In genomic region chr4:56467284-56468096, GRCh38 we compare ENCODE assay signal across 1 cellular context.
TF ChIP-seq lines count a peak whose summit lies in the region.

TSS of gene SRP72 (plus strand) at chr4:56467617. CDS start at chr4:56467636, 19 bp downstream.

TF ChIP-seq in K562, 482 proteins besides CTCF, POLR2A, EP300 and RAD21 (continued from another document and continues in another):
- TF ChIP-seq, protein P1, sequence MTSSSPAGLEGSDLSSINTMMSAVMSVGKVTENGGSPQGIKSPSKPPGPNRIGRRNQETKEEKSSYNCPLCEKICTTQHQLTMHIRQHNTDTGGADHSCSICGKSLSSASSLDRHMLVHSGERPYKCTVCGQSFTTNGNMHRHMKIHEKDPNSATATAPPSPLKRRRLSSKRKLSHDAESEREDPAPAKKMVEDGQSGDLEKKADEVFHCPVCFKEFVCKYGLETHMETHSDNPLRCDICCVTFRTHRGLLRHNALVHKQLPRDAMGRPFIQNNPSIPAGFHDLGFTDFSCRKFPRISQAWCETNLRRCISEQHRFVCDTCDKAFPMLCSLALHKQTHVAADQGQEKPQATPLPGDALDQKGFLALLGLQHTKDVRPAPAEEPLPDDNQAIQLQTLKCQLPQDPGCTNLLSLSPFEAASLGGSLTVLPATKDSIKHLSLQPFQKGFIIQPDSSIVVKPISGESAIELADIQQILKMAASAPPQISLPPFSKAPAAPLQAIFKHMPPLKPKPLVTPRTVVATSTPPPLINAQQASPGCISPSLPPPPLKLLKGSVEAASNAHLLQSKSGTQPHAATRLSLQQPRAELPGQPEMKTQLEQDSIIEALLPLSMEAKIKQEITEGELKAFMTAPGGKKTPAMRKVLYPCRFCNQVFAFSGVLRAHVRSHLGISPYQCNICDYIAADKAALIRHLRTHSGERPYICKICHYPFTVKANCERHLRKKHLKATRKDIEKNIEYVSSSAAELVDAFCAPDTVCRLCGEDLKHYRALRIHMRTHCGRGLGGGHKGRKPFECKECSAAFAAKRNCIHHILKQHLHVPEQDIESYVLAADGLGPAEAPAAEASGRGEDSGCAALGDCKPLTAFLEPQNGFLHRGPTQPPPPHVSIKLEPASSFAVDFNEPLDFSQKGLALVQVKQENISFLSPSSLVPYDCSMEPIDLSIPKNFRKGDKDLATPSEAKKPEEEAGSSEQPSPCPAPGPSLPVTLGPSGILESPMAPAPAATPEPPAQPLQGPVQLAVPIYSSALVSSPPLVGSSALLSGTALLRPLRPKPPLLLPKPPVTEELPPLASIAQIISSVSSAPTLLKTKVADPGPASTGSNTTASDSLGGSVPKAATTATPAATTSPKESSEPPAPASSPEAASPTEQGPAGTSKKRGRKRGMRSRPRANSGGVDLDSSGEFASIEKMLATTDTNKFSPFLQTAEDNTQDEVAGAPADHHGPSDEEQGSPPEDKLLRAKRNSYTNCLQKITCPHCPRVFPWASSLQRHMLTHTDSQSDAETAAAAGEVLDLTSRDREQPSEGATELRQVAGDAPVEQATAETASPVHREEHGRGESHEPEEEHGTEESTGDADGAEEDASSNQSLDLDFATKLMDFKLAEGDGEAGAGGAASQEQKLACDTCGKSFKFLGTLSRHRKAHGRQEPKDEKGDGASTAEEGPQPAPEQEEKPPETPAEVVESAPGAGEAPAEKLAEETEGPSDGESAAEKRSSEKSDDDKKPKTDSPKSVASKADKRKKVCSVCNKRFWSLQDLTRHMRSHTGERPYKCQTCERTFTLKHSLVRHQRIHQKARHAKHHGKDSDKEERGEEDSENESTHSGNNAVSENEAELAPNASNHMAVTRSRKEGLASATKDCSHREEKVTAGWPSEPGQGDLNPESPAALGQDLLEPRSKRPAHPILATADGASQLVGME (CRISPR knock-in tag; IDR thresholded peaks at IDR 0.05): no peak
- TF ChIP-seq BDP1 (IDR thresholded peaks at IDR 0.05; ENCODE audit: insufficient read depth, insufficient read length) (no peak), ZBTB7A (IDR thresholded peaks at IDR 0.05; ENCODE audit: borderline replicate concordance, control insufficient read depth, low read depth, low read length) (peak; percentile 90), ZNF12 (CRISPR knock-in tag; IDR thresholded peaks at IDR 0.05) (0 out of 2 replicates have a peak, but pooled peaks have one; percentile 8), BRCA1 (IDR thresholded peaks at IDR 0.05) (no peak), BRCA1 (CRISPR knock-in tag; IDR thresholded peaks at IDR 0.05) (no peak), PYGO2 (tag; IDR thresholded peaks at IDR 0.05) (no peak), LEF1 (IDR thresholded peaks at IDR 0.05) (0 out of 2 replicates have a peak, but pooled peaks have one; percentile 23), ARID1B (IDR thresholded peaks at IDR 0.05) (peak; percentile 58; the same call in 1 of the 2 replicates), FOXO4 (CRISPR knock-in tag; IDR thresholded peaks at IDR 0.05) (no peak), MTA3 (IDR thresholded peaks at IDR 0.05; ENCODE audit: borderline replicate concordance) (peak; percentile 66; the same call in 1 of the 2 replicates), SPI1 (IDR thresholded peaks at IDR 0.05; ENCODE audit: borderline replicate concordance, low read depth, low read length) (peak; percentile 77), ZBTB9 (CRISPR knock-in tag; IDR thresholded peaks at IDR 0.05) (peak; percentile 37; the same call in 1 of the 2 replicates), ERF (CRISPR knock-in tag; IDR thresholded peaks at IDR 0.05) (no peak), NCOA2 (IDR thresholded peaks at IDR 0.05; ENCODE audit: partially characterized antibody in 2 of 2) (no peak), NKRF (IDR thresholded peaks at IDR 0.05; ENCODE audit: borderline replicate concordance) (peak; percentile 81; the same call in 1 of the 2 replicates), ZNF316 (IDR thresholded peaks at IDR 0.05) (no peak), CAMTA2 (CRISPR knock-in tag; conservative IDR thresholded peaks at IDR 0.05) (no peak), MEIS2 (IDR thresholded peaks at IDR 0.05; ENCODE audit: partially characterized antibody) (peak; percentile 61), NELFE (IDR thresholded peaks at IDR 0.05; ENCODE audit: insufficient read depth, insufficient read length) (no peak), SMC3 (conservative IDR thresholded peaks at IDR 0.05; ENCODE audit: insufficient read depth, low read depth, low read length) (no peak), THAP7 (CRISPR knock-in tag; IDR thresholded peaks at IDR 0.05) (no peak), PTTG1 (tag; IDR thresholded peaks at IDR 0.05; ENCODE audit: low read depth) (no peak), CREB3 (tag; conservative IDR thresholded peaks at IDR 0.05; ENCODE audit: low read depth) (no peak), ZNF174 (CRISPR knock-in tag; IDR thresholded peaks at IDR 0.05) (no peak), ZNF75A (CRISPR knock-in tag; IDR thresholded peaks at IDR 0.05) (no peak), COPS2 (conservative IDR thresholded peaks at IDR 0.05) (no peak), USF2 (CRISPR knock-in tag; IDR thresholded peaks at IDR 0.05) (0 out of 2 replicates have a peak, but pooled peaks have one; percentile 1), LCOR (CRISPR knock-in tag; IDR thresholded peaks at IDR 0.05) (0 out of 2 replicates have a peak, but pooled peaks have one; percentile 18), CBX2 (IDR thresholded peaks at IDR 0.05; ENCODE audit: insufficient read depth, low read length, poor library complexity, severe bottlenecking) (no peak)
- TF ChIP-seq, protein P2, sequence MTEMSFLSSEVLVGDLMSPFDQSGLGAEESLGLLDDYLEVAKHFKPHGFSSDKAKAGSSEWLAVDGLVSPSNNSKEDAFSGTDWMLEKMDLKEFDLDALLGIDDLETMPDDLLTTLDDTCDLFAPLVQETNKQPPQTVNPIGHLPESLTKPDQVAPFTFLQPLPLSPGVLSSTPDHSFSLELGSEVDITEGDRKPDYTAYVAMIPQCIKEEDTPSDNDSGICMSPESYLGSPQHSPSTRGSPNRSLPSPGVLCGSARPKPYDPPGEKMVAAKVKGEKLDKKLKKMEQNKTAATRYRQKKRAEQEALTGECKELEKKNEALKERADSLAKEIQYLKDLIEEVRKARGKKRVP (CRISPR knock-in tag; IDR thresholded peaks at IDR 0.05): no peak
- TF ChIP-seq, protein P3, sequence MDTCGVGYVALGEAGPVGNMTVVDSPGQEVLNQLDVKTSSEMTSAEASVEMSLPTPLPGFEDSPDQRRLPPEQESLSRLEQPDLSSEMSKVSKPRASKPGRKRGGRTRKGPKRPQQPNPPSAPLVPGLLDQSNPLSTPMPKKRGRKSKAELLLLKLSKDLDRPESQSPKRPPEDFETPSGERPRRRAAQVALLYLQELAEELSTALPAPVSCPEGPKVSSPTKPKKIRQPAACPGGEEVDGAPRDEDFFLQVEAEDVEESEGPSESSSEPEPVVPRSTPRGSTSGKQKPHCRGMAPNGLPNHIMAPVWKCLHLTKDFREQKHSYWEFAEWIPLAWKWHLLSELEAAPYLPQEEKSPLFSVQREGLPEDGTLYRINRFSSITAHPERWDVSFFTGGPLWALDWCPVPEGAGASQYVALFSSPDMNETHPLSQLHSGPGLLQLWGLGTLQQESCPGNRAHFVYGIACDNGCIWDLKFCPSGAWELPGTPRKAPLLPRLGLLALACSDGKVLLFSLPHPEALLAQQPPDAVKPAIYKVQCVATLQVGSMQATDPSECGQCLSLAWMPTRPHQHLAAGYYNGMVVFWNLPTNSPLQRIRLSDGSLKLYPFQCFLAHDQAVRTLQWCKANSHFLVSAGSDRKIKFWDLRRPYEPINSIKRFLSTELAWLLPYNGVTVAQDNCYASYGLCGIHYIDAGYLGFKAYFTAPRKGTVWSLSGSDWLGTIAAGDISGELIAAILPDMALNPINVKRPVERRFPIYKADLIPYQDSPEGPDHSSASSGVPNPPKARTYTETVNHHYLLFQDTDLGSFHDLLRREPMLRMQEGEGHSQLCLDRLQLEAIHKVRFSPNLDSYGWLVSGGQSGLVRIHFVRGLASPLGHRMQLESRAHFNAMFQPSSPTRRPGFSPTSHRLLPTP (IDR thresholded peaks at IDR 0.05; ENCODE audit: borderline replicate concordance, extremely low read depth, insufficient read length): no peak
- TF ChIP-seq, protein P4, sequence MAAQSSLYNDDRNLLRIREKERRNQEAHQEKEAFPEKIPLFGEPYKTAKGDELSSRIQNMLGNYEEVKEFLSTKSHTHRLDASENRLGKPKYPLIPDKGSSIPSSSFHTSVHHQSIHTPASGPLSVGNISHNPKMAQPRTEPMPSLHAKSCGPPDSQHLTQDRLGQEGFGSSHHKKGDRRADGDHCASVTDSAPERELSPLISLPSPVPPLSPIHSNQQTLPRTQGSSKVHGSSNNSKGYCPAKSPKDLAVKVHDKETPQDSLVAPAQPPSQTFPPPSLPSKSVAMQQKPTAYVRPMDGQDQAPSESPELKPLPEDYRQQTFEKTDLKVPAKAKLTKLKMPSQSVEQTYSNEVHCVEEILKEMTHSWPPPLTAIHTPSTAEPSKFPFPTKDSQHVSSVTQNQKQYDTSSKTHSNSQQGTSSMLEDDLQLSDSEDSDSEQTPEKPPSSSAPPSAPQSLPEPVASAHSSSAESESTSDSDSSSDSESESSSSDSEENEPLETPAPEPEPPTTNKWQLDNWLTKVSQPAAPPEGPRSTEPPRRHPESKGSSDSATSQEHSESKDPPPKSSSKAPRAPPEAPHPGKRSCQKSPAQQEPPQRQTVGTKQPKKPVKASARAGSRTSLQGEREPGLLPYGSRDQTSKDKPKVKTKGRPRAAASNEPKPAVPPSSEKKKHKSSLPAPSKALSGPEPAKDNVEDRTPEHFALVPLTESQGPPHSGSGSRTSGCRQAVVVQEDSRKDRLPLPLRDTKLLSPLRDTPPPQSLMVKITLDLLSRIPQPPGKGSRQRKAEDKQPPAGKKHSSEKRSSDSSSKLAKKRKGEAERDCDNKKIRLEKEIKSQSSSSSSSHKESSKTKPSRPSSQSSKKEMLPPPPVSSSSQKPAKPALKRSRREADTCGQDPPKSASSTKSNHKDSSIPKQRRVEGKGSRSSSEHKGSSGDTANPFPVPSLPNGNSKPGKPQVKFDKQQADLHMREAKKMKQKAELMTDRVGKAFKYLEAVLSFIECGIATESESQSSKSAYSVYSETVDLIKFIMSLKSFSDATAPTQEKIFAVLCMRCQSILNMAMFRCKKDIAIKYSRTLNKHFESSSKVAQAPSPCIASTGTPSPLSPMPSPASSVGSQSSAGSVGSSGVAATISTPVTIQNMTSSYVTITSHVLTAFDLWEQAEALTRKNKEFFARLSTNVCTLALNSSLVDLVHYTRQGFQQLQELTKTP (IDR thresholded peaks at IDR 0.05; ENCODE audit: low read depth in 1 of 2, partially characterized antibody in 2 of 2): peak in 1 of 2 experiments; percentile 74
- TF ChIP-seq, protein P5, sequence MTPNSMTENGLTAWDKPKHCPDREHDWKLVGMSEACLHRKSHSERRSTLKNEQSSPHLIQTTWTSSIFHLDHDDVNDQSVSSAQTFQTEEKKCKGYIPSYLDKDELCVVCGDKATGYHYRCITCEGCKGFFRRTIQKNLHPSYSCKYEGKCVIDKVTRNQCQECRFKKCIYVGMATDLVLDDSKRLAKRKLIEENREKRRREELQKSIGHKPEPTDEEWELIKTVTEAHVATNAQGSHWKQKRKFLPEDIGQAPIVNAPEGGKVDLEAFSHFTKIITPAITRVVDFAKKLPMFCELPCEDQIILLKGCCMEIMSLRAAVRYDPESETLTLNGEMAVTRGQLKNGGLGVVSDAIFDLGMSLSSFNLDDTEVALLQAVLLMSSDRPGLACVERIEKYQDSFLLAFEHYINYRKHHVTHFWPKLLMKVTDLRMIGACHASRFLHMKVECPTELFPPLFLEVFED (CRISPR knock-in tag; conservative IDR thresholded peaks at IDR 0.05): no peak
